ENCODE assay signal across 24 cellular contexts in the genomic region with DNA sequence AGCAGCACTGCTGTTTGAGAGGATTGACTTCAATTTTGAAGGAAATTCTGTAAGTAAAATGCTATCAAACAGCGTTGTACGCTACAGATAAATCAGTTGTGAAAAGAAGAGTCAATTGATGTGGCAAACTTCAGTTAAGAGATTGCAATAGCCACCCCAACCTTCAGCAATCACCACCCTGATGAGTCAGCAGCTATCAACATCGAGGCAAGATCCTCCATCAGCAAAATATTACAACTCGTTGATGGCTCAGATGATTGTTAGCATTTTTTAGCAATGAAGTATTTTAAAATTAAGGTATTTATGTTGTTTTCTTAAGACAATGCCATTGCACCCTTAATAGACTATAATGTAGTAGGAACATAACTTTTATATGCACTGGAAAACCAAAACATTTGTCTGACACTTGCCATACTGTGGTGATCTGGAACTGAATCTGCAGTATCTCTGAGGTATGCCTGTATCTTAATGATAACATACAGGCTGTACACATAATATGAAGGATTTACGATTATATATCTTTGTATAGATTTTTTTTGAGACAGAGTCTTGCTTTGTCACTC. TPM values are rescaled to one million over a fixed set of nuclear protein-coding genes. Genes with fewer than 3 reads are reported as not detected.
A peak's percentile ranks its signal among the peaks of the same experiment; 100 is the strongest.
DNase-seq lines count a peak whose midpoint lies in the region; ATAC-seq, FAIRE-seq and TF ChIP-seq lines count a peak whose summit lies in the region.
"Had no signal": no experiment of that assay in that cellular context is flagged by ENCODE, and none has a peak within 500 bp of the region (broad histone marks: within the 10 kb centered on the region; RNA-seq: fewer than 3 reads in every experiment).

No MANE protein-coding gene starts in this region.

- H3K36me3 Mint-ChIP-seq in astrocyte (ENCODE audit: low read depth, unreplicated experiment) (peaks cover 7% of the 10 kb centered on the region), immature natural killer cell (peaks cover 25 to 51% (median 28%) of the 10 kb centered on the region in 3 donors)

- H3K27me3 Mint-ChIP-seq in astrocyte (ENCODE audit: low read depth, unreplicated experiment) (no peaks in the 10 kb centered on the region), immature natural killer cell (ENCODE audit: low read depth in 3 of 3) (no peaks in the 10 kb centered on the region)
- H3K27me3 Mint-ChIP-seq: activated CD4-positive, alpha-beta memory T cell treated with anti-CD3 and anti-CD28 coated beads for 36 hours; dendritic cell treated with granulocyte-macrophage colony-stimulating factor and Interleukin-4, amounts not matched to agents 40 ng/mL and 50 ng/mL, for 4 days; progenitor cell of endocrine pancreas had no signal

- H3K4me3 ChIP-seq in AG10803 (ENCODE audit: low read length) (no peak overlapping the region), astrocyte (ENCODE audit: insufficient read depth, low read depth, low read length) (no peak overlapping the region), lower leg skin (ENCODE audit: low read depth, poor library complexity, severe bottlenecking) (no peak overlapping the region)
- H3K4me3 ChIP-seq: heart left ventricle, spleen had no signal

- peak; percentile 5 for FAIRE-seq in astrocyte (lab: Jason Lieb, UNC)
- FAIRE-seq: keratinocyte had no signal

- no peak overlapping the region for H3K4me2 ChIP-seq in astrocyte (ENCODE audit: low read length)

- intact Hi-C loops in lower leg skin (cut with DNase I; ENCODE audit: low total_unique reads): no loop called here

- no peak overlapping the region for H3K27ac Mint-ChIP-seq in astrocyte (ENCODE audit: unreplicated experiment)
- no peak overlapping the region for H3K27ac Mint-ChIP-seq in immature natural killer cell
- H3K27ac Mint-ChIP-seq: activated CD4-positive, alpha-beta memory T cell treated with anti-CD3 and anti-CD28 coated beads for 36 hours; dendritic cell treated with granulocyte-macrophage colony-stimulating factor and Interleukin-4, amounts not matched to agents 40 ng/mL and 50 ng/mL, for 4 days; nephron progenitor cell; progenitor cell of endocrine pancreas had no signal

- H4K20me1 ChIP-seq in astrocyte (ENCODE audit: insufficient read depth, low read length): no peaks in the 10 kb centered on the region

- H3K36me3 ChIP-seq in astrocyte (ENCODE audit: insufficient read depth, low read length): no peaks in the 10 kb centered on the region

- H3K9ac ChIP-seq in astrocyte (ENCODE audit: low read length): no peak overlapping the region

- peak; percentile 58 for DNase-seq in AG10803 (ENCODE audit: low read depth)
- DNase-seq in HS-27A (ENCODE audit: low read depth): peak; percentile 29
- DNase-seq in astrocyte (ENCODE audit: low read depth): peak; percentile 14
- peak; percentile 39 for DNase-seq in fibroblast of the conjunctiva (ENCODE audit: low read depth)
- DNase-seq in lower leg skin (ENCODE audit: low spot score in 2 of 2): no peak
- no peak for DNase-seq in immature natural killer cell
- DNase-seq in T-helper 9 cell: no peak
- DNase-seq: activated CD4-positive, alpha-beta memory T cell treated with anti-CD3 and anti-CD28 coated beads for 36 hours; activated naive CD4-positive, alpha-beta T cell treated with anti-CD3 and anti-CD28 coated beads, Interleukin-2, amount 50 U/mL, for 16 hours; COR-L47; heart left ventricle; NCI-H1694 treated with DMSO at 0.1 percent for 48 hours; NCI-H446; nephron progenitor cell; spleen; stimulated activated CD8-positive, alpha-beta memory T cell treated with anti-CD3 and anti-CD28 coated beads, Interleukin-4, amount 100 ng/mL, for 48 hours; T-helper 1 cell; WERI-Rb-1 had no signal

- no peak overlapping the region for H3K27ac ChIP-seq in astrocyte (ENCODE audit: low read depth, low read length)
- H3K27ac ChIP-seq: heart left ventricle, spleen, WERI-Rb-1 had no signal

- H3K4me1 Mint-ChIP-seq in astrocyte (ENCODE audit: low read depth, unreplicated experiment) (no peaks in the 10 kb centered on the region), immature natural killer cell (no peaks in the 10 kb centered on the region)
- H3K4me1 Mint-ChIP-seq: nephron progenitor cell had no signal

- H3K4me3 Mint-ChIP-seq in astrocyte (ENCODE audit: unreplicated experiment) (no peak overlapping the region), immature natural killer cell (no peak overlapping the region)
- H3K4me3 Mint-ChIP-seq: activated CD4-positive, alpha-beta memory T cell treated with anti-CD3 and anti-CD28 coated beads for 36 hours; dendritic cell treated with granulocyte-macrophage colony-stimulating factor and Interleukin-4, amounts not matched to agents 40 ng/mL and 50 ng/mL, for 4 days; nephron progenitor cell had no signal

- H3K27me3 ChIP-seq in astrocyte (ENCODE audit: insufficient read depth, low read length): no peaks in the 10 kb centered on the region
- H3K27me3 ChIP-seq: heart left ventricle, spleen had no signal

- no peak for TF ChIP-seq CTCF in AG10803 (conservative IDR thresholded peaks at IDR 0.05; ENCODE audit: low read length)
- TF ChIP-seq CTCF in astrocyte (IDR thresholded peaks at IDR 0.05; ENCODE audit: insufficient read depth, low read depth, low read length): no peak
- TF ChIP-seq CTCF in lower leg skin (IDR thresholded peaks at IDR 0.05): no peak

- H3K9me3 ChIP-seq in astrocyte (ENCODE audit: insufficient read depth, low read depth, low read length): no peaks in the 10 kb centered on the region
- H3K9me3 ChIP-seq: heart left ventricle, spleen had no signal

- WGBS in lower leg skin, 2 donors: 74 to 79% methylated on average over 5 of the region's 5 CpGs

- no peaks in the 10 kb centered on the region for H3K4me1 ChIP-seq in astrocyte (ENCODE audit: insufficient read depth, low read length)
- H3K4me1 ChIP-seq: heart left ventricle, spleen had no signal

- H3K79me2 ChIP-seq in astrocyte (ENCODE audit: insufficient read depth, low read length): no peaks in the 10 kb centered on the region

- no peaks in the 10 kb centered on the region for H3K9me3 Mint-ChIP-seq in astrocyte (ENCODE audit: unreplicated experiment)
- H3K9me3 Mint-ChIP-seq in immature natural killer cell: no peaks in the 10 kb centered on the region
- H3K9me3 Mint-ChIP-seq: activated CD4-positive, alpha-beta memory T cell treated with anti-CD3 and anti-CD28 coated beads for 36 hours; dendritic cell treated with granulocyte-macrophage colony-stimulating factor and Interleukin-4, amounts not matched to agents 40 ng/mL and 50 ng/mL, for 4 days had no signal

- TF ChIP-seq POLR2A in lower leg skin (IDR thresholded peaks at IDR 0.05): no peak

- ATAC-seq in GM21526 (IDR thresholded peaks at IDR 0.05; ENCODE audit: low FRiP score, unreplicated experiment): no peak
- ATAC-seq: HCT116, heart left ventricle, Right ventricle myocardium inferior had no signal

- no peak overlapping the region for H2AFZ ChIP-seq in astrocyte (ENCODE audit: low read depth, low read length)

RNA-seq across cellular contexts. Expression of gene VPS13A, which starts 47.5 kb away (rescaled TPM):
- total RNA-seq in astrocyte (31.7 and 34.9 TPM in 2 replicates), lower leg skin (10 to 100 TPM; 27.0 to 48.1 (median 32.5) TPM)
- 1 to 10 TPM; 2.0 to 5.6 (median 4.5) TPM for polyA plus RNA-seq in immature natural killer cell

Comparison
In these comparisons a context has a peak if more than half of its experiments do, and no peak if none do; other contexts are left out.
1. DNase-seq: peak in AG10803 (single experiment), HS-27A (single experiment), astrocyte (single experiment) and fibroblast of the conjunctiva (single experiment); none in lower leg skin (0 of 2), immature natural killer cell (0 of 3) and T-helper 9 cell (single experiment).